In genomic region chr22:29040385-29041275, GRCh38 we compare ENCODE assay signal across 8 cellular contexts. TPM values are rescaled to one million over a fixed set of nuclear protein-coding genes. Genes with fewer than 3 reads are reported as not detected.
DNase-seq lines count a peak whose midpoint lies in the region; ATAC-seq and TF ChIP-seq lines count a peak whose summit lies in the region.

No MANE protein-coding gene starts in this region.

- H3K79me2 ChIP-seq in KMS-11 (ENCODE audit: insufficient read depth, low read depth): no peaks in the 10 kb centered on the region

- no peak for TF ChIP-seq POLR2A in gastroesophageal sphincter (IDR thresholded peaks at IDR 0.05)
- TF ChIP-seq POLR2A in ovary (IDR thresholded peaks at IDR 0.05): no peak
- TF ChIP-seq POLR2A in tibial nerve (IDR thresholded peaks at IDR 0.05): no peak

- 15 to 26% methylated on average over 6 to 8 of the region's 9 CpGs for WGBS in gastroesophageal sphincter (ENCODE audit: low coverage in 1 of 2), 2 donors
- 26 to 32% (median 27%) methylated on average over 9 of the region's 9 CpGs for WGBS in ovary, 3 donors
- 24 to 30% methylated on average over 9 of the region's 9 CpGs for WGBS in tibial nerve, 2 donors

- H3K4me3 ChIP-seq in KMS-11 (IDR thresholded peaks at IDR 0.05; ENCODE audit: insufficient read depth, low read depth, low read length): no peak overlapping the region
- H3K4me3 ChIP-seq in RWPE2 (ENCODE audit: severe bottlenecking): no peak overlapping the region
- H3K4me3 ChIP-seq in gastroesophageal sphincter: no peak overlapping the region
- H3K4me3 ChIP-seq in ovary: no peak overlapping the region
- H3K4me3 ChIP-seq in tibial nerve: no peak overlapping the region

- no peak overlapping the region for H3K9ac ChIP-seq in KMS-11

- H2AFZ ChIP-seq in KMS-11 (ENCODE audit: low read depth): no peak overlapping the region

- no peaks in the 10 kb centered on the region for H3K9me3 ChIP-seq in RWPE2 (ENCODE audit: severe bottlenecking)
- no peaks in the 10 kb centered on the region for H3K9me3 ChIP-seq in gastroesophageal sphincter
- H3K9me3 ChIP-seq in ovary: no peaks in the 10 kb centered on the region
- H3K9me3 ChIP-seq in tibial nerve: no peaks in the 10 kb centered on the region

- H3K27ac ChIP-seq in KMS-11: no peak overlapping the region
- no peak overlapping the region for H3K27ac ChIP-seq in RWPE2 (ENCODE audit: poor library complexity, severe bottlenecking)
- no peak overlapping the region for H3K27ac ChIP-seq in gastroesophageal sphincter
- no peak overlapping the region for H3K27ac ChIP-seq in ovary
- H3K27ac ChIP-seq in tibial nerve: peak overlapping the region in 3 of 4 donors; percentile 2 to 75 (median 71)

- DNase-seq in DMS153 treated with DMSO at 0.1 percent for 48 hours (lab: John Stamatoyannopoulos, UW; ENCODE audit: unreplicated experiment) (peak; percentile 75), RWPE2 (ENCODE audit: low spot score) (no peak), ovary (peak; percentile 61 to 83 (median 70)), tibial nerve (ENCODE audit: low spot score in 2 of 2) (peak; percentile 39 to 77)
- peak; percentile 83 for DNase-seq in activated effector memory CD4-positive, alpha-beta T cell treated with anti-CD3 and anti-CD28 coated beads, Interleukin-2, amount 50 U/mL, for 16 hours

- TF ChIP-seq EP300 in gastroesophageal sphincter (IDR thresholded peaks at IDR 0.05) (no peak), ovary (IDR thresholded peaks at IDR 0.05) (no peak), tibial nerve (IDR thresholded peaks at IDR 0.05) (peak; percentile 28 to 38)

- H3K27me3 ChIP-seq in KMS-11 (ENCODE audit: insufficient read depth, low read depth) (no peaks in the 10 kb centered on the region), RWPE2 (ENCODE audit: insufficient read depth, poor library complexity, severe bottlenecking) (no peaks in the 10 kb centered on the region), gastroesophageal sphincter (no peaks in the 10 kb centered on the region), ovary (no peaks in the 10 kb centered on the region), tibial nerve (no peaks in the 10 kb centered on the region)

- peak; percentile 73 for ATAC-seq in RWPE2 (ENCODE audit: low read depth)
- ATAC-seq in gastroesophageal sphincter: peak; percentile 78
- ATAC-seq in GM18907 (IDR thresholded peaks at IDR 0.05; ENCODE audit: unreplicated experiment): no peak

- intact Hi-C loops in ovary (cut with DNase I): loop anchor here in 3 of 4 donors (2.0 to 10.0 kb wide), 4 partner anchors 184 to 194 kb away; no protein-coding TSS in a partner anchor

- TF ChIP-seq CTCF in KMS-11 (conservative IDR thresholded peaks at IDR 0.05; ENCODE audit: low read depth, low read length) (peak; percentile 94), RWPE2 (IDR thresholded peaks at IDR 0.05; ENCODE audit: poor library complexity, severe bottlenecking) (peak; percentile 95), gastroesophageal sphincter (IDR thresholded peaks at IDR 0.05) (peak; percentile 95 to 99 (median 96)), ovary (IDR thresholded peaks at IDR 0.05) (peak; percentile 86 to 95 (median 92)), tibial nerve (IDR thresholded peaks at IDR 0.05) (peak; percentile 92 to 95 (median 93))

- H3K4me1 ChIP-seq in KMS-11 (ENCODE audit: low read depth, poor library complexity, severe bottlenecking): no peaks in the 10 kb centered on the region
- H3K4me1 ChIP-seq in RWPE2 (ENCODE audit: insufficient read depth, poor library complexity, severe bottlenecking): peaks cover 12% of the 10 kb centered on the region
- peaks cover 0 to 34% (median 0%) of the 10 kb centered on the region in 3 donors for H3K4me1 ChIP-seq in gastroesophageal sphincter
- peaks cover 9% of the 10 kb centered on the region for H3K4me1 ChIP-seq in ovary (ENCODE audit: insufficient read depth)
- peaks cover 0 to 40% (median 15%) of the 10 kb centered on the region in 4 donors for H3K4me1 ChIP-seq in tibial nerve

- H3K4me2 ChIP-seq in KMS-11: no peak overlapping the region

- no peaks in the 10 kb centered on the region for H4K20me1 ChIP-seq in KMS-11 (ENCODE audit: insufficient read depth)

- no peaks in the 10 kb centered on the region for H3K36me3 ChIP-seq in KMS-11 (ENCODE audit: insufficient read depth)
- H3K36me3 ChIP-seq in RWPE2 (ENCODE audit: low read depth): peaks cover 4% of the 10 kb centered on the region
- peaks cover 0 to 26% of the 10 kb centered on the region in 2 donors for H3K36me3 ChIP-seq in gastroesophageal sphincter
- H3K36me3 ChIP-seq in ovary: no peaks in the 10 kb centered on the region
- peaks cover 0 to 23% (median 0%) of the 10 kb centered on the region in 3 donors for H3K36me3 ChIP-seq in tibial nerve

RNA-seq across cellular contexts. Expression of gene C22orf31, which starts 21.0 kb away (rescaled TPM):
- total RNA-seq in gastroesophageal sphincter: not detected
- total RNA-seq in ovary: under 1 TPM in 5 of 7 donors, not detected in 2; 0.32 to 0.92 (median 0.35) TPM
- polyA plus RNA-seq in ovary: under 1 TPM; 0.20 to 0.73 TPM
- not detected for total RNA-seq in tibial nerve

RNA-seq across cellular contexts. Expression of gene KREMEN1, which starts 32.2 kb away (rescaled TPM):
- total RNA-seq in gastroesophageal sphincter: 10 to 100 TPM in 2 of 4 donors, 1 to 10 TPM in 2; 7.5 to 17.4 (median 10.8) TPM
- 10 to 100 TPM; 20.5 to 49.5 (median 40.1) TPM for total RNA-seq in ovary
- 10 to 100 TPM; 15.4 to 32.6 TPM for polyA plus RNA-seq in ovary
- 10 to 100 TPM in 3 of 4 donors, 1 to 10 TPM in 1; 5.4 to 15.1 (median 12.9) TPM for total RNA-seq in tibial nerve

Comparison
In these comparisons a context has a peak if more than half of its experiments do, and no peak if none do; other contexts are left out.
1. H3K27ac ChIP-seq: peak in tibial nerve (3 of 4); none in KMS-11 (single experiment), RWPE2 (single experiment), gastroesophageal sphincter (0 of 4) and ovary (0 of 2).
2. Peak in every context shown above with its lines, with median percentiles within 50 percentile points of each other: CTCF ChIP-seq.